1 cellular context compared by ENCODE assay signal in genomic region chr1:211742889-211743529, GRCh38.
TF ChIP-seq lines count a peak whose summit lies in the region.

No MANE protein-coding gene starts in this region.

TF ChIP-seq in K562, 482 proteins besides CTCF, POLR2A, EP300 and RAD21 (continued from another document):
- TF ChIP-seq TCF3 (CRISPR knock-in tag; IDR thresholded peaks at IDR 0.05) (peak; percentile 29; the same call in 1 of the 2 replicates), HMBOX1 (IDR thresholded peaks at IDR 0.05) (peak; percentile 26; the same call in 1 of the 2 replicates), TEAD4 (IDR thresholded peaks at IDR 0.05; ENCODE audit: low read length) (0 out of 2 replicates have a peak, but pooled peaks have one; percentile 38), TEAD4 (CRISPR knock-in tag; IDR thresholded peaks at IDR 0.05; ENCODE audit: borderline replicate concordance) (no peak), MAZ (CRISPR knock-in tag; conservative IDR thresholded peaks at IDR 0.05 in 1 of 2, IDR thresholded peaks at IDR 0.05 in 1 of 2) (peak in 1 of 2 experiments; percentile 19; a peak in 1 of 4 replicates)
